Comparison of ENCODE assay signal across 24 cellular contexts in genomic region chr4:83096397-83096796, GRCh38. TPM values are rescaled to one million over a fixed set of nuclear protein-coding genes. Genes with fewer than 3 reads are reported as not detected.
"Had no signal": no experiment of that assay in that cellular context is flagged by ENCODE, and none has a peak within 500 bp of the region (broad histone marks: within the 10 kb centered on the region; RNA-seq: fewer than 3 reads in every experiment).

No MANE protein-coding gene starts in this region.

- H3K9me3 Mint-ChIP-seq: activated CD4-positive, alpha-beta T cell treated with anti-CD3 and anti-CD28 coated beads, Interleukin-2, amount 10 ng/mL, durations not matched to agents 7 days and 5 days; activated naive CD4-positive, alpha-beta T cell treated with anti-CD3 and anti-CD28 coated beads for 36 hours; activated T-helper 17 cell treated with anti-CD3 and anti-CD28 coated beads, Interleukin-2, amount 50 U/mL, for 72 hours; dendritic cell treated with granulocyte-macrophage colony-stimulating factor and Interleukin-4, amounts not matched to agents 40 ng/mL and 50 ng/mL, for 4 days had no signal

- H3K27me3 Mint-ChIP-seq: activated CD4-positive, alpha-beta T cell treated with anti-CD3 and anti-CD28 coated beads, Interleukin-2, amount 10 ng/mL, durations not matched to agents 7 days and 5 days; activated T-helper 17 cell treated with anti-CD3 and anti-CD28 coated beads, Interleukin-2, amount 50 U/mL, for 72 hours; dendritic cell treated with granulocyte-macrophage colony-stimulating factor and Interleukin-4, amounts not matched to agents 40 ng/mL and 50 ng/mL, for 4 days; stimulated activated naive CD8-positive, alpha-beta T cell treated with anti-CD3 and anti-CD28 coated beads, Interleukin-15, amount 100 ng/mL, for 72 hours had no signal

- ATAC-seq: activated T-helper 17 cell treated with anti-CD3 and anti-CD28 coated beads, Interleukin-2, amount 50 U/mL, for 72 hours; body of pancreas; foreskin keratinocyte; right cardiac atrium; stimulated activated naive CD8-positive, alpha-beta T cell treated with anti-CD3 and anti-CD28 coated beads, Interleukin-15, amount 100 ng/mL, for 72 hours had no signal

- H3K9me3 ChIP-seq: body of pancreas, prostate gland, testis, upper lobe of left lung had no signal

- H3K27ac Mint-ChIP-seq: activated CD4-positive, alpha-beta T cell treated with anti-CD3 and anti-CD28 coated beads, Interleukin-2, amount 10 ng/mL, durations not matched to agents 7 days and 5 days; activated T-helper 17 cell treated with anti-CD3 and anti-CD28 coated beads, Interleukin-2, amount 50 U/mL, for 72 hours; dendritic cell treated with granulocyte-macrophage colony-stimulating factor and Interleukin-4, amounts not matched to agents 40 ng/mL and 50 ng/mL, for 4 days; stimulated activated naive CD8-positive, alpha-beta T cell treated with anti-CD3 and anti-CD28 coated beads, Interleukin-15, amount 100 ng/mL, for 72 hours had no signal

- H3K4me3 Mint-ChIP-seq: activated CD4-positive, alpha-beta T cell treated with anti-CD3 and anti-CD28 coated beads, Interleukin-2, amount 10 ng/mL, durations not matched to agents 7 days and 5 days; activated naive CD4-positive, alpha-beta T cell treated with anti-CD3 and anti-CD28 coated beads for 36 hours; activated T-helper 17 cell treated with anti-CD3 and anti-CD28 coated beads, Interleukin-2, amount 50 U/mL, for 72 hours; dendritic cell treated with granulocyte-macrophage colony-stimulating factor and Interleukin-4, amounts not matched to agents 40 ng/mL and 50 ng/mL, for 4 days; stimulated activated naive CD8-positive, alpha-beta T cell treated with anti-CD3 and anti-CD28 coated beads, Interleukin-15, amount 100 ng/mL, for 72 hours had no signal

- DNase-seq: activated CD4-positive, alpha-beta T cell treated with anti-CD3 and anti-CD28 coated beads, Interleukin-2, amount 10 ng/mL, durations not matched to agents 7 days and 5 days; activated CD4-positive, CD25-positive, alpha-beta regulatory T cell; activated naive CD4-positive, alpha-beta T cell treated with anti-CD3 and anti-CD28 coated beads for 36 hours; body of pancreas; caudate nucleus; effector memory CD4-positive, alpha-beta T cell; foreskin keratinocyte; glutamatergic neuron; hypothalamus; kidney glomerular epithelial cell; mesenchymal stem cell; right cardiac atrium; stimulated activated CD4-positive, alpha-beta T cell treated with anti-CD3 and anti-CD28 coated beads, Interleukin-4, amount 100 ng/mL, for 4 hours; stimulated activated CD8-positive, alpha-beta memory T cell treated with anti-CD3 and anti-CD28 coated beads, Interleukin-4, amount 100 ng/mL, for 48 hours; stimulated activated naive CD8-positive, alpha-beta T cell treated with anti-CD3 and anti-CD28 coated beads, Interleukin-15, amount 100 ng/mL, for 72 hours; T-helper 2 cell; testis; upper lobe of left lung had no signal

- FAIRE-seq: TTC549 had no signal

- H3K27ac ChIP-seq: body of pancreas, foreskin keratinocyte, prostate gland, testis, upper lobe of left lung had no signal

- H3K4me2 ChIP-seq: smooth muscle cell had no signal

- H3K4me3 ChIP-seq: body of pancreas, prostate gland, smooth muscle cell, testis, upper lobe of left lung had no signal

- H3K27me3 ChIP-seq: body of pancreas, foreskin keratinocyte, testis, upper lobe of left lung had no signal

- H3K36me3 ChIP-seq: prostate gland had no signal

- H3K4me1 ChIP-seq: body of pancreas, foreskin keratinocyte, prostate gland, testis, upper lobe of left lung had no signal

RNA-seq across cellular contexts. Expression of gene PLAC8, which starts 18.1 kb away (rescaled TPM):
- polyA plus RNA-seq: neural cell had no signal
